8 cellular contexts compared by ENCODE assay signal in genomic region chr16:4330277-4330882, GRCh38. TPM values are rescaled to one million over a fixed set of nuclear protein-coding genes. Genes with fewer than 3 reads are reported as not detected.
DNase-seq lines count a peak whose midpoint lies in the region; ATAC-seq, FAIRE-seq and TF ChIP-seq lines count a peak whose summit lies in the region.

No MANE protein-coding gene starts in this region.

- peak; percentile 67 for ATAC-seq in HepG2
- ATAC-seq in GM19467 (IDR thresholded peaks at IDR 0.05; ENCODE audit: unreplicated experiment) = no peak

- CTCF ChIA-PET in HepG2 (lab: Yijun Ruan, JAX; ENCODE audit: low intra/inter-chr PET ratio, low total read pairs) = interaction anchor here (1.2 to 5.6 kb wide), 7 partner anchors 18 to 130 kb away, joined by 3 to 69 read pairs (median 13); no protein-coding TSS in a partner anchor

- no peak for TF ChIP-seq POLR2A in HepG2 (IDR thresholded peaks at IDR 0.05; ENCODE audit: insufficient read depth in 1 of 2, low read depth in 2 of 2, low read length in 2 of 2)

- POLR2A ChIA-PET in HepG2 (lab: Yijun Ruan, JAX) = interaction anchor here (0.9 kb wide), 1 partner anchor 77 kb away, joined by 3 read pairs; no protein-coding TSS in a partner anchor

- H3K4me2 ChIP-seq in HepG2 (ENCODE audit: low read depth, low read length) = no peak overlapping the region

- H3K9me3 ChIP-seq in HepG2 (ENCODE audit: low read length) = no peaks in the 10 kb centered on the region

- no peaks in the 10 kb centered on the region for H3K27me3 ChIP-seq in HepG2 (ENCODE audit: control insufficient read depth in 1 of 2, insufficient read depth in 2 of 2, low read length in 2 of 2)

- H3K4me1 ChIP-seq in HepG2 (ENCODE audit: insufficient read depth, low read length) = peaks cover 31% of the 10 kb centered on the region

- no peak for TF ChIP-seq EP300 in HepG2 (IDR thresholded peaks at IDR 0.05; ENCODE audit: low read depth in 2 of 2, low read length in 2 of 2)
- TF ChIP-seq EP300 in HepG2 (CRISPR knock-in tag; IDR thresholded peaks at IDR 0.05; ENCODE audit: borderline replicate concordance) = no peak

- no TSS peak for BruUV-seq in HepG2 (replicated peaks; lab: Mats Ljungman, UMichigan)

- no peak overlapping the region for H2AFZ ChIP-seq in HepG2 (ENCODE audit: low read length)

- intact Hi-C loops in HepG2 (cut with micrococcal nuclease; ENCODE audit: unreplicated experiment) = loop anchor here (1.0 kb wide), 3 partner anchors 16 to 130 kb away; no protein-coding TSS in a partner anchor

- 71% methylated on average over 3 of the region's 15 CpGs for WGBS in HepG2 (ENCODE audit: low lambda C conversion rate)

- no peaks in the 10 kb centered on the region for H3K36me3 ChIP-seq in HepG2 (replicated peaks in 1 of 2; ENCODE audit: control insufficient read depth in 1 of 2, insufficient read depth in 2 of 2, low read length in 2 of 2)

- no peaks in the 10 kb centered on the region for H4K20me1 ChIP-seq in HepG2 (ENCODE audit: insufficient read depth, low read length)

- no peak overlapping the region for H3K27ac ChIP-seq in 22Rv1
- H3K27ac ChIP-seq in coronary artery = no peak overlapping the region
- H3K27ac ChIP-seq in HepG2 (ENCODE audit: extremely low read length, insufficient read depth, low read length) = no peak overlapping the region

- DNase-seq in NCI-H146 (lab: John Stamatoyannopoulos, UW) = peak; percentile 42
- peak; percentile 73 for DNase-seq in activated CD4-positive, alpha-beta T cell treated with anti-CD3 and anti-CD28 coated beads, Interleukin-2, amount 50 U/mL, for 1 hour
- DNase-seq in coronary artery (ENCODE audit: low spot score) = no peak
- peak; percentile 51 for DNase-seq in HepG2 (ENCODE audit: low spot score)
- DNase-seq in stimulated activated CD4-positive, alpha-beta T cell treated with anti-CD3 and anti-CD28 coated beads, TNF-alpha, amount 100 ng/mL, for 24 hours (ENCODE audit: low read depth in 3 of 3) = peak; percentile 48 to 66 (median 50)

- FAIRE-seq in HepG2 (lab: Jason Lieb, UNC) = peak; percentile 26

- TF ChIP-seq CTCF in 22Rv1 (IDR thresholded peaks at IDR 0.05) (peak; percentile 96), GM12873 (IDR thresholded peaks at IDR 0.05; ENCODE audit: insufficient read depth, low read depth, low read length, missing control alignments) (peak; percentile 88), coronary artery (IDR thresholded peaks at IDR 0.05) (peak; percentile 98), HepG2 (CRISPR knock-in tag; IDR thresholded peaks at IDR 0.05) (peak; percentile 94)

- TF ChIP-seq RAD21 in HepG2 (CRISPR knock-in tag; IDR thresholded peaks at IDR 0.05) = peak; percentile 93

- no peaks in the 10 kb centered on the region for H3K79me2 ChIP-seq in HepG2 (ENCODE audit: insufficient read depth, low read length)

- in situ Hi-C loops in HepG2 (cut with HindIII; ENCODE audit: extremely low pct_ligation_motif_present, low pct_unique_long_range_greater_than_20kb) = no loop called here

- no peak overlapping the region for H3K9ac ChIP-seq in HepG2 (ENCODE audit: insufficient read depth, low read depth, low read length)

- H3K4me3 ChIP-seq in coronary artery (no peak overlapping the region), HepG2 (replicated peaks in 1 of 3; ENCODE audit: insufficient read depth in 1 of 3, low read depth in 2 of 3, low read length in 3 of 3) (no peak overlapping the region)

RNA-seq across cellular contexts. Expression of gene GLIS2, which starts 14.5 kb away (rescaled TPM):
- 0.24 and 0.29 TPM in 2 replicates for total RNA-seq in HepG2 (2016; rRNA removed; fragmentation: Illumina TruSeq; extraction: Trizol)
- 1.0 and 1.1 TPM in 2 replicates for total RNA-seq in HepG2 (2016; cell fraction: cytosol; rRNA removed; fragmentation: Illumina TruSeq; extraction: Trizol; ENCODE audit: low read depth)
- 0.18 and 0.30 TPM in 2 replicates for total RNA-seq in HepG2 (2016; cell fraction: insoluble cytoplasmic fraction; rRNA removed; fragmentation: Illumina TruSeq; extraction: Trizol)
- 0.59 and 0.65 TPM in 2 replicates for total RNA-seq in HepG2 (2016; cell fraction: membrane; rRNA removed; fragmentation: Illumina TruSeq; extraction: Trizol)
- total RNA-seq in HepG2 (2016; cell fraction: nucleus; rRNA removed; fragmentation: Illumina TruSeq; extraction: Trizol) = 0.34 and 0.63 TPM in 2 replicates
- 0.28 and 0.39 TPM in 2 replicates for polyA plus RNA-seq in HepG2 (2011; rRNA removed)
- polyA plus RNA-seq in HepG2 (2011; cell fraction: cytosol; rRNA removed) = 0.17 and 0.18 TPM in 2 replicates
- 1.1 and 1.3 TPM in 2 replicates for polyA plus RNA-seq in HepG2 (2011; cell fraction: nucleus; rRNA removed)
- polyA plus RNA-seq in HepG2 (2012) = 0.91 and 2.0 TPM in 2 replicates
- 0.27 and 0.43 TPM in 2 replicates for polyA plus RNA-seq in HepG2 (2016; cell fraction: cytosol; fragmentation: Illumina TruSeq; extraction: Trizol; ENCODE audit: low read depth)
- polyA plus RNA-seq in HepG2 (2016; cell fraction: insoluble cytoplasmic fraction; fragmentation: Illumina TruSeq; extraction: Trizol; ENCODE audit: low read depth) = 0.70 and 0.86 TPM in 2 replicates
- 1.3 and 1.4 TPM in 2 replicates for polyA plus RNA-seq in HepG2 (2016; cell fraction: membrane; fragmentation: Illumina TruSeq; extraction: Trizol; ENCODE audit: low read depth)
- 1.6 and 1.8 TPM in 2 replicates for polyA plus RNA-seq in HepG2 (2016; cell fraction: nucleus; fragmentation: Illumina TruSeq; extraction: Trizol; ENCODE audit: insufficient read depth, low read depth)
- polyA minus RNA-seq in HepG2 (2011; rRNA and poly(A)+ RNA removed; ENCODE audit: low replicate concordance) = 0.44 and 3.2 TPM in 2 replicates
- 0.18 and 0.99 TPM in 2 replicates for polyA minus RNA-seq in HepG2 (2011; cell fraction: cytosol; rRNA and poly(A)+ RNA removed)
- 0.25 and 0.52 TPM in 2 replicates for polyA minus RNA-seq in HepG2 (2011; cell fraction: nucleus; rRNA and poly(A)+ RNA removed)

RNA-seq across cellular contexts. Expression of gene PAM16, which starts 20.7 kb away (rescaled TPM):
- total RNA-seq in HepG2 (2016; rRNA removed; fragmentation: Illumina TruSeq; extraction: Trizol) = 39.5 and 51.8 TPM in 2 replicates
- 62.7 and 78.9 TPM in 2 replicates for total RNA-seq in HepG2 (2016; cell fraction: cytosol; rRNA removed; fragmentation: Illumina TruSeq; extraction: Trizol; ENCODE audit: low read depth)
- 44.0 and 55.1 TPM in 2 replicates for total RNA-seq in HepG2 (2016; cell fraction: insoluble cytoplasmic fraction; rRNA removed; fragmentation: Illumina TruSeq; extraction: Trizol)
- 48.0 and 59.1 TPM in 2 replicates for total RNA-seq in HepG2 (2016; cell fraction: membrane; rRNA removed; fragmentation: Illumina TruSeq; extraction: Trizol)
- total RNA-seq in HepG2 (2016; cell fraction: nucleus; rRNA removed; fragmentation: Illumina TruSeq; extraction: Trizol) = 21.8 and 30.9 TPM in 2 replicates
- 51.5 and 64.5 TPM in 2 replicates for polyA plus RNA-seq in HepG2 (2011; rRNA removed)
- polyA plus RNA-seq in HepG2 (2011; cell fraction: cytosol; rRNA removed) = 79.1 and 106 TPM in 2 replicates
- polyA plus RNA-seq in HepG2 (2011; cell fraction: nucleus; rRNA removed) = 59.7 and 63.8 TPM in 2 replicates
- polyA plus RNA-seq in HepG2 (2012) = 28.9 and 43.2 TPM in 2 replicates
- 51.5 and 69.1 TPM in 2 replicates for polyA plus RNA-seq in HepG2 (2016; cell fraction: cytosol; fragmentation: Illumina TruSeq; extraction: Trizol; ENCODE audit: low read depth)
- polyA plus RNA-seq in HepG2 (2016; cell fraction: insoluble cytoplasmic fraction; fragmentation: Illumina TruSeq; extraction: Trizol; ENCODE audit: low read depth) = 31.2 and 31.7 TPM in 2 replicates
- 35.5 and 47.0 TPM in 2 replicates for polyA plus RNA-seq in HepG2 (2016; cell fraction: membrane; fragmentation: Illumina TruSeq; extraction: Trizol; ENCODE audit: low read depth)
- polyA plus RNA-seq in HepG2 (2016; cell fraction: nucleus; fragmentation: Illumina TruSeq; extraction: Trizol; ENCODE audit: insufficient read depth, low read depth) = 70.3 and 85.7 TPM in 2 replicates
- polyA minus RNA-seq in HepG2 (2011; rRNA and poly(A)+ RNA removed; ENCODE audit: low replicate concordance) = 22.9 and 24.5 TPM in 2 replicates
- polyA minus RNA-seq in HepG2 (2011; cell fraction: cytosol; rRNA and poly(A)+ RNA removed) = 13.2 and 17.4 TPM in 2 replicates
- polyA minus RNA-seq in HepG2 (2011; cell fraction: nucleus; rRNA and poly(A)+ RNA removed) = 12.3 and 12.9 TPM in 2 replicates

RNA-seq across cellular contexts. Expression of gene VASN, which starts 41.3 kb away (rescaled TPM):
- 6.9 and 18.2 TPM in 2 replicates for total RNA-seq in HepG2 (2016; rRNA removed; fragmentation: Illumina TruSeq; extraction: Trizol)
- 2.8 and 3.3 TPM in 2 replicates for total RNA-seq in HepG2 (2016; cell fraction: cytosol; rRNA removed; fragmentation: Illumina TruSeq; extraction: Trizol; ENCODE audit: low read depth)
- total RNA-seq in HepG2 (2016; cell fraction: insoluble cytoplasmic fraction; rRNA removed; fragmentation: Illumina TruSeq; extraction: Trizol) = 5.9 and 17.8 TPM in 2 replicates
- 5.8 and 6.6 TPM in 2 replicates for total RNA-seq in HepG2 (2016; cell fraction: membrane; rRNA removed; fragmentation: Illumina TruSeq; extraction: Trizol)
- total RNA-seq in HepG2 (2016; cell fraction: nucleus; rRNA removed; fragmentation: Illumina TruSeq; extraction: Trizol) = 22.5 and 25.6 TPM in 2 replicates
- polyA plus RNA-seq in HepG2 (2011; rRNA removed) = 8.4 and 15.5 TPM in 2 replicates
- polyA plus RNA-seq in HepG2 (2011; cell fraction: cytosol; rRNA removed) = 9.0 and 15.7 TPM in 2 replicates
- 47.1 and 58.1 TPM in 2 replicates for polyA plus RNA-seq in HepG2 (2011; cell fraction: nucleus; rRNA removed)
- polyA plus RNA-seq in HepG2 (2012) = 9.8 and 16.9 TPM in 2 replicates
- polyA plus RNA-seq in HepG2 (2016; cell fraction: cytosol; fragmentation: Illumina TruSeq; extraction: Trizol; ENCODE audit: low read depth) = 2.3 and 2.6 TPM in 2 replicates
- 7.7 and 10.2 TPM in 2 replicates for polyA plus RNA-seq in HepG2 (2016; cell fraction: insoluble cytoplasmic fraction; fragmentation: Illumina TruSeq; extraction: Trizol; ENCODE audit: low read depth)
- polyA plus RNA-seq in HepG2 (2016; cell fraction: membrane; fragmentation: Illumina TruSeq; extraction: Trizol; ENCODE audit: low read depth) = 3.1 and 4.1 TPM in 2 replicates
- polyA plus RNA-seq in HepG2 (2016; cell fraction: nucleus; fragmentation: Illumina TruSeq; extraction: Trizol; ENCODE audit: insufficient read depth, low read depth) = 40.8 and 43.4 TPM in 2 replicates
- polyA minus RNA-seq in HepG2 (2011; rRNA and poly(A)+ RNA removed; ENCODE audit: low replicate concordance) = 1.2 and 47.2 TPM in 2 replicates
- polyA minus RNA-seq in HepG2 (2011; cell fraction: cytosol; rRNA and poly(A)+ RNA removed) = 18.8 and 21.5 TPM in 2 replicates
- polyA minus RNA-seq in HepG2 (2011; cell fraction: nucleus; rRNA and poly(A)+ RNA removed) = 32.1 and 35.9 TPM in 2 replicates

RNA-seq across cellular contexts. Expression of gene TFAP4, which starts 57.6 kb away (rescaled TPM):
- 10.4 and 12.2 TPM in 2 replicates for total RNA-seq in HepG2 (2016; rRNA removed; fragmentation: Illumina TruSeq; extraction: Trizol)
- 22.0 and 26.0 TPM in 2 replicates for total RNA-seq in HepG2 (2016; cell fraction: cytosol; rRNA removed; fragmentation: Illumina TruSeq; extraction: Trizol; ENCODE audit: low read depth)
- 8.6 and 13.4 TPM in 2 replicates for total RNA-seq in HepG2 (2016; cell fraction: insoluble cytoplasmic fraction; rRNA removed; fragmentation: Illumina TruSeq; extraction: Trizol)
- 16.4 and 17.5 TPM in 2 replicates for total RNA-seq in HepG2 (2016; cell fraction: membrane; rRNA removed; fragmentation: Illumina TruSeq; extraction: Trizol)
- total RNA-seq in HepG2 (2016; cell fraction: nucleus; rRNA removed; fragmentation: Illumina TruSeq; extraction: Trizol) = 6.4 and 7.5 TPM in 2 replicates
- polyA plus RNA-seq in HepG2 (2011; rRNA removed) = 13.0 and 15.6 TPM in 2 replicates
- 4.7 and 8.9 TPM in 2 replicates for polyA plus RNA-seq in HepG2 (2011; cell fraction: cytosol; rRNA removed)
- polyA plus RNA-seq in HepG2 (2011; cell fraction: nucleus; rRNA removed) = 12.3 and 16.1 TPM in 2 replicates
- polyA plus RNA-seq in HepG2 (2012) = 9.9 and 12.9 TPM in 2 replicates
- 4.9 and 5.3 TPM in 2 replicates for polyA plus RNA-seq in HepG2 (2016; cell fraction: cytosol; fragmentation: Illumina TruSeq; extraction: Trizol; ENCODE audit: low read depth)
- polyA plus RNA-seq in HepG2 (2016; cell fraction: insoluble cytoplasmic fraction; fragmentation: Illumina TruSeq; extraction: Trizol; ENCODE audit: low read depth) = 13.4 and 17.4 TPM in 2 replicates
- 7.5 and 7.9 TPM in 2 replicates for polyA plus RNA-seq in HepG2 (2016; cell fraction: membrane; fragmentation: Illumina TruSeq; extraction: Trizol; ENCODE audit: low read depth)
- polyA plus RNA-seq in HepG2 (2016; cell fraction: nucleus; fragmentation: Illumina TruSeq; extraction: Trizol; ENCODE audit: insufficient read depth, low read depth) = 20.3 and 24.4 TPM in 2 replicates
- polyA minus RNA-seq in HepG2 (2011; rRNA and poly(A)+ RNA removed; ENCODE audit: low replicate concordance) = 36.2 and 88.6 TPM in 2 replicates
- polyA minus RNA-seq in HepG2 (2011; cell fraction: cytosol; rRNA and poly(A)+ RNA removed) = 18.4 and 24.2 TPM in 2 replicates
- 6.2 and 8.5 TPM in 2 replicates for polyA minus RNA-seq in HepG2 (2011; cell fraction: nucleus; rRNA and poly(A)+ RNA removed)
